ENCODE assay signal across 9 cellular contexts in the genomic region with DNA sequence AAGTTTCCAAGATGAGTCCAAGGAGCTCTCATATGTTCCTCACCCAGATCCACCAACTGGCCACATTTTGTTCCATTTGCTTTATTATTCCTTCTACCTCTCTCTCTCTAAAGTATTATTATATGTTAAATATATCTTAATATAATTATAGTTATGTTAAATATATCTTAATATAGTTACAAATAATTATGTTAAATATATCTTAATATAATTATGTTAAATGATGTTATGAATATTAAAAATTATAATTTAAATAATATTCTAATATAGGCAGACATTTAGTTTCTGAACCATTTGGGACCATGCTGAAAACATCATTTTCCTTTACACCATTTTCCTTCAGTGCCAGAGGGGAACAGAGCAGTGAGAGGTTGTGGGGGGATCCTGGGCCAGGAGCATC.
"Had no signal": no experiment of that assay in that cellular context is flagged by ENCODE, and none has a peak within 500 bp of the region (broad histone marks: within the 10 kb centered on the region; RNA-seq: fewer than 3 reads in every experiment).

No MANE protein-coding gene starts in this region.

- FAIRE-seq: H1, H54, HTR-8/SVneo, K562 had no signal

- H3K4me3 ChIP-seq: GM23338, K562 had no signal

- H3K9me3 Mint-ChIP-seq: GM23338, H9 had no signal

- H3K27ac Mint-ChIP-seq: GM23338, H9 had no signal

- H3K4me3 Mint-ChIP-seq: GM23338, H9 had no signal

- ATAC-seq: GM23338, K562 had no signal

- DNase-seq: H9, HCEC 1CT, IMR-90, KG1 had no signal
